In genomic region chr17:42289863-42290165, GRCh38 we compare ENCODE assay signal across 8 cellular contexts. TPM values are rescaled to one million over a fixed set of nuclear protein-coding genes. Genes with fewer than 3 reads are reported as not detected.
DNase-seq lines count a peak whose midpoint lies in the region; ATAC-seq and TF ChIP-seq lines count a peak whose summit lies in the region.

No MANE protein-coding gene starts in this region.

- H3K9me3 ChIP-seq in Panc1 (ENCODE audit: control insufficient read depth, insufficient read depth, low read depth, low read length) (no peaks in the 10 kb centered on the region), mononuclear cell (ENCODE audit: low read depth, low read length) (no peaks in the 10 kb centered on the region)

- no TSS peak for BruUV-seq in Panc1 (replicated peaks; lab: Mats Ljungman, UMichigan)

- intact Hi-C loops in Panc1 (cut with micrococcal nuclease; ENCODE audit: unreplicated experiment) = no loop called here

- CTCF ChIA-PET in Panc1 (lab: Charles Lee) = no interaction called here

- no peaks in the 10 kb centered on the region for H3K27me3 ChIP-seq in Panc1 (ENCODE audit: control insufficient read depth, insufficient read depth, low read length)
- no peaks in the 10 kb centered on the region for H3K27me3 ChIP-seq in mononuclear cell (ENCODE audit: insufficient read depth, low read length)
- H3K27me3 ChIP-seq in brain microvascular endothelial cell (replicated peaks) = no peaks in the 10 kb centered on the region

- POLR2A ChIA-PET in Panc1 (lab: Charles Lee) = no interaction called here

- ATAC-seq in Panc1 (no peak), HG02678 (IDR thresholded peaks at IDR 0.05; ENCODE audit: unreplicated experiment) (no peak)

- peak overlapping the region; percentile 68 for H3K27ac ChIP-seq in Panc1 (ENCODE audit: low read length)
- no peak overlapping the region for H3K27ac ChIP-seq in brain microvascular endothelial cell

- in situ Hi-C loops in Panc1 (cut with HindIII; ENCODE audit: low pct_unique_long_range_greater_than_20kb, low sequenced_read_pairs) (no loop called here), brain microvascular endothelial cell (cut with HindIII; ENCODE audit: low pct_ligation_motif_present, low sequenced_read_pairs) (no loop called here)

- H3K4me3 ChIP-seq in Panc1 (ENCODE audit: low read depth in 2 of 2, low read length in 2 of 2) (no peak overlapping the region), mononuclear cell (ENCODE audit: low read length) (peak overlapping the region; percentile 87), brain microvascular endothelial cell (ENCODE audit: low read depth, low read length) (no peak overlapping the region)

- no peak for DNase-seq in Panc1 (ENCODE audit: low read depth, low spot score)
- DNase-seq in activated T-cell treated with anti-CD3 and anti-CD28 coated beads for 48 hours (ENCODE audit: low read depth) = peak; percentile 54
- DNase-seq in stimulated activated CD8-positive, alpha-beta memory T cell treated with anti-CD3 and anti-CD28 coated beads, Interleukin-7, amount 100 ng/mL, for 4 hours (ENCODE audit: low read depth in 2 of 2) = peak; percentile 80 to 84
- DNase-seq in germinal center (ENCODE audit: low spot score) = no peak
- no peak for DNase-seq in brain microvascular endothelial cell
- DNase-seq in NCI-H1417 treated with DMSO at 0.1 percent for 48 hours (lab: John Stamatoyannopoulos, UW) = no peak

- H3K36me3 ChIP-seq in Panc1 (ENCODE audit: control insufficient read depth, insufficient read depth, low read length) = no peaks in the 10 kb centered on the region
- H3K36me3 ChIP-seq in brain microvascular endothelial cell (replicated peaks) = no peaks in the 10 kb centered on the region

- TF ChIP-seq CTCF in Panc1 (IDR thresholded peaks at IDR 0.05) (no peak), brain microvascular endothelial cell (IDR thresholded peaks at IDR 0.05; ENCODE audit: low read depth, low read length, missing control alignments) (no peak)

- H3K4me1 ChIP-seq in Panc1 (ENCODE audit: control insufficient read depth, insufficient read depth, low read length) (peaks cover 25% of the 10 kb centered on the region), mononuclear cell (ENCODE audit: insufficient read depth, low read length) (peaks cover 57% of the 10 kb centered on the region)

RNA-seq across cellular contexts. Expression of gene STAT5A, which starts 1.5 kb away (rescaled TPM):
- 26.7 TPM for total RNA-seq in Panc1 (2021; ENCODE audit: unreplicated experiment)
- 37.3 TPM for polyA plus RNA-seq in Panc1 (2012; ENCODE audit: insufficient read length)
- 117 TPM for total RNA-seq in mononuclear cell

RNA-seq across cellular contexts. Expression of gene STAT5B, which starts 13.6 kb away (rescaled TPM):
- total RNA-seq in Panc1 (2021; ENCODE audit: unreplicated experiment) (102 TPM), mononuclear cell (60.2 TPM)
- 66.5 TPM for polyA plus RNA-seq in Panc1 (2012; ENCODE audit: insufficient read length)

Comparison
In these comparisons a context has a peak if more than half of its experiments do, and no peak if none do; other contexts are left out.
1. DNase-seq: peak in activated T-cell treated with anti-CD3 and anti-CD28 coated beads for 48 hours (single experiment) and stimulated activated CD8-positive, alpha-beta memory T cell treated with anti-CD3 and anti-CD28 coated beads, Interleukin-7, amount 100 ng/mL, for 4 hours (2 of 2); none in Panc1 (single experiment), germinal center (single experiment), brain microvascular endothelial cell (single experiment) and NCI-H1417 treated with DMSO at 0.1 percent for 48 hours (single experiment).